ENCODE assay signal across 20 cellular contexts in the genomic region with DNA sequence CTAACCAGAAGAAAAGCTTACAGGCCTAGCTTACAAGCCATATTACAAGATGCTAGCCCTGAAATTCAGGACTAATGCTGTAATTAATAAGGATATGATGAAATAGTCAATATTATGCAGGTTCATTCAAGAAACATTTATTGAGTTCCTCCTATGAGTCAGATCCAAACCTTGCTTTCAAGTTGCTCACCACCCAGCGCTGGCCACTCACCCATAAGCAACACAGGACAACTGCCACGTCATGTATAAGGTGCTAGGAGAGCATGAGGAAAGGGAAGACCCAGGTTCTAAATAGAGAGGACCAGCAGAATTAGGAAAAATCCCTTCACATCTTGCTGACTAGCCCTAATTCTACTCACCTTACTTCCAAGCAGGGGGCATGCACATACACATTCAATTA. TPM values are rescaled to one million over a fixed set of nuclear protein-coding genes. Genes with fewer than 3 reads are reported as not detected.
DNase-seq lines count a peak whose midpoint lies in the region; ATAC-seq, FAIRE-seq and TF ChIP-seq lines count a peak whose summit lies in the region.
"Had no signal": no experiment of that assay in that cellular context is flagged by ENCODE, and none has a peak within 500 bp of the region (broad histone marks: within the 10 kb centered on the region; RNA-seq: fewer than 3 reads in every experiment).

No MANE protein-coding gene starts in this region.

- DNase-seq in ELR (ENCODE audit: low read depth) (peak; percentile 93), NB4 (ENCODE audit: low read depth) (peak; percentile 21), choroid plexus epithelial cell (ENCODE audit: low read depth) (peak; percentile 60), pancreas (no peak), Ammon's horn (ENCODE audit: low spot score) (no peak), body of pancreas (no peak), HuH-7.5 (ENCODE audit: low spot score) (no peak), mesothelial cell of epicardium (ENCODE audit: low spot score in 2 of 2, unreplicated experiment in 2 of 2) (no peak)
- DNase-seq: activated B cell treated with CpG ODN at 0.5 μM for 24 hours; activated naive CD8-positive, alpha-beta T cell treated with anti-CD3 and anti-CD28 coated beads for 36 hours; DND-41; KBM-7; left ventricle myocardium inferior; NCI-H510A; stimulated activated CD4-positive, alpha-beta T cell treated with anti-CD3 and anti-CD28 coated beads, Interleukin-2, amount 100 ng/mL, for 24 hours; tibial artery had no signal

- no peak overlapping the region for H3K4me3 Mint-ChIP-seq in mesothelial cell of epicardium
- H3K4me3 Mint-ChIP-seq: activated B cell treated with CpG ODN at 0.5 μM for 24 hours; activated naive CD8-positive, alpha-beta T cell treated with anti-CD3 and anti-CD28 coated beads for 36 hours had no signal

- no peaks in the 10 kb centered on the region for H3K36me3 ChIP-seq in pancreas
- no peaks in the 10 kb centered on the region for H3K36me3 ChIP-seq in body of pancreas (replicated peaks in 1 of 2; ENCODE audit: insufficient read depth in 1 of 2, low read depth in 2 of 2)
- H3K36me3 ChIP-seq: left ventricle myocardium inferior, tibial artery had no signal

- H3K27ac Mint-ChIP-seq in mesothelial cell of epicardium: no peak overlapping the region
- H3K27ac Mint-ChIP-seq: activated B cell treated with CpG ODN at 0.5 μM for 24 hours; activated naive CD8-positive, alpha-beta T cell treated with anti-CD3 and anti-CD28 coated beads for 36 hours had no signal

- no peak for FAIRE-seq in pancreas (lab: Jason Lieb, UNC)
- FAIRE-seq: GM12892 had no signal

- TF ChIP-seq POLR2A in NB4 (IDR thresholded peaks at IDR 0.05; ENCODE audit: extremely low read depth, insufficient read length) (no peak), body of pancreas (IDR thresholded peaks at IDR 0.05) (no peak)

- ATAC-seq in pancreas (peak in 3 of 4 donors; percentile 36 to 75 (median 62)), body of pancreas (no peak)
- ATAC-seq: Panc1 had no signal

- H3K36me3 Mint-ChIP-seq in mesothelial cell of epicardium: no peaks in the 10 kb centered on the region

- H3K4me1 ChIP-seq in pancreas (no peaks in the 10 kb centered on the region), body of pancreas (peaks cover 10% of the 10 kb centered on the region)

- 90 to 97% methylated on average over 2 of the region's 2 CpGs for WGBS in pancreas, 2 donors
- WGBS in body of pancreas, 2 donors: 74 to 84% methylated on average over 2 of the region's 2 CpGs

- H3K27me3 ChIP-seq in pancreas: no peaks in the 10 kb centered on the region
- no peaks in the 10 kb centered on the region for H3K27me3 ChIP-seq in body of pancreas
- H3K27me3 ChIP-seq: hepatocyte, tibial artery had no signal

- H3K9me3 Mint-ChIP-seq in mesothelial cell of epicardium: no peaks in the 10 kb centered on the region
- H3K9me3 Mint-ChIP-seq: activated B cell treated with CpG ODN at 0.5 μM for 24 hours; activated naive CD8-positive, alpha-beta T cell treated with anti-CD3 and anti-CD28 coated beads for 36 hours had no signal

- intact Hi-C loops in pancreas (cut with DNase I) (no loop called here), body of pancreas (cut with DNase I) (no loop called here)

- H3K27me3 Mint-ChIP-seq in mesothelial cell of epicardium (ENCODE audit: low read depth): no peaks in the 10 kb centered on the region
- H3K27me3 Mint-ChIP-seq: activated naive CD8-positive, alpha-beta T cell treated with anti-CD3 and anti-CD28 coated beads for 36 hours had no signal

- H3K27ac ChIP-seq in pancreas (no peak overlapping the region), body of pancreas (no peak overlapping the region)
- H3K27ac ChIP-seq: C4-2B, hepatocyte, left ventricle myocardium inferior, tibial artery had no signal

- H3K9me3 ChIP-seq in pancreas (no peaks in the 10 kb centered on the region), body of pancreas (no peaks in the 10 kb centered on the region)
- H3K9me3 ChIP-seq: left ventricle myocardium inferior, tibial artery had no signal

- no peak for TF ChIP-seq CTCF in NB4 (IDR thresholded peaks at IDR 0.05; ENCODE audit: low read depth, low read length)
- no peak for TF ChIP-seq CTCF in choroid plexus epithelial cell (conservative IDR thresholded peaks at IDR 0.05; ENCODE audit: low read depth, low read length)
- TF ChIP-seq CTCF in pancreas (IDR thresholded peaks at IDR 0.05): no peak
- TF ChIP-seq CTCF in body of pancreas (IDR thresholded peaks at IDR 0.05): no peak
- no peak for TF ChIP-seq CTCF in mesothelial cell of epicardium (IDR thresholded peaks at IDR 0.05; ENCODE audit: unreplicated experiment)

- no peak overlapping the region for H3K4me3 ChIP-seq in NB4 (ENCODE audit: low read depth, low read length)
- no peak overlapping the region for H3K4me3 ChIP-seq in choroid plexus epithelial cell (ENCODE audit: low read depth, low read length)
- no peak overlapping the region for H3K4me3 ChIP-seq in pancreas
- H3K4me3 ChIP-seq in body of pancreas: no peak overlapping the region
- H3K4me3 ChIP-seq: hepatocyte, left ventricle myocardium inferior, tibial artery had no signal

- peaks cover 20% of the 10 kb centered on the region for H3K4me1 Mint-ChIP-seq in mesothelial cell of epicardium

RNA-seq across cellular contexts. Expression of gene MAML3, which starts 23.3 kb away (rescaled TPM):
- total RNA-seq in pancreas (1 to 10 TPM; 5.3 to 8.9 (median 6.5) TPM), body of pancreas (10 to 100 TPM; 11.2 to 11.4 TPM), mesothelial cell of epicardium (24.8 to 26.9 TPM (median 26.0 TPM) in 3 replicates)
- polyA plus RNA-seq in pancreas: 1 to 10 TPM; 3.8 to 4.0 TPM

Comparison
In these comparisons a context has a peak if more than half of its experiments do, and no peak if none do; other contexts are left out.
1. DNase-seq: peak in ELR (single experiment), NB4 (single experiment) and choroid plexus epithelial cell (single experiment); none in pancreas (0 of 6), Ammon's horn (single experiment), body of pancreas (0 of 4), HuH-7.5 (single experiment) and mesothelial cell of epicardium (0 of 2).